ENCODE assay signal across 8 cellular contexts in genomic region chr15:90234519-90234988, GRCh38. TPM values are rescaled to one million over a fixed set of nuclear protein-coding genes. Genes with fewer than 3 reads are reported as not detected.
A peak's percentile ranks its signal among the peaks of the same experiment; 100 is the strongest.
DNase-seq lines count a peak whose midpoint lies in the region; ATAC-seq and TF ChIP-seq lines count a peak whose summit lies in the region.

No MANE protein-coding gene starts in this region.

- H3K4me1 Mint-ChIP-seq in nephron progenitor cell, result peaks cover 38% of the 10 kb centered on the region

- H3K4me3 Mint-ChIP-seq in nephron progenitor cell, result peak overlapping the region; percentile 81

- peaks cover 20% of the 10 kb centered on the region for H3K36me3 Mint-ChIP-seq in nephron progenitor cell (ENCODE audit: low read depth)

- H3K4me1 ChIP-seq in Karpas-422 (ENCODE audit: low read length), result peaks cover 20% of the 10 kb centered on the region
- H3K4me1 ChIP-seq in colonic mucosa, result peaks cover 15% of the 10 kb centered on the region

- intact Hi-C loops in colonic mucosa (cut with DNase I), result no loop called here

- H3K36me3 ChIP-seq in Karpas-422 (ENCODE audit: insufficient read depth, low read length) (peaks cover 4% of the 10 kb centered on the region; the same call in 1 of the 2 replicates), colonic mucosa (no peaks in the 10 kb centered on the region)

- H3K9me3 Mint-ChIP-seq in nephron progenitor cell, result no peaks in the 10 kb centered on the region

- H4K20me1 ChIP-seq in Karpas-422 (ENCODE audit: insufficient read depth, low read depth, low read length), result 0 out of 2 replicates have a peak, but pooled peaks cover 4% of the 10 kb centered on the region

- H3K9me2 ChIP-seq in Karpas-422 (replicated peaks; ENCODE audit: insufficient read depth, low read length), result no peaks in the 10 kb centered on the region

- H3K27me3 Mint-ChIP-seq in nephron progenitor cell (ENCODE audit: low read depth, poor library complexity), result peaks cover 5% of the 10 kb centered on the region

- TF ChIP-seq CTCF in C4-2B (conservative IDR thresholded peaks at IDR 0.05) (no peak), colonic mucosa (IDR thresholded peaks at IDR 0.05) (no peak), nephron progenitor cell (IDR thresholded peaks at IDR 0.05) (no peak)

- DNase-seq in Karpas-422 (no peak), colonic mucosa (no peak), nephron progenitor cell (no peak), cerebellar cortex (ENCODE audit: low spot score) (no peak), putamen (ENCODE audit: low spot score) (no peak), HuH-7 (ENCODE audit: low spot score) (no peak)

- H3K9ac ChIP-seq in Karpas-422 (ENCODE audit: low read length), result peak overlapping the region; percentile 76
- H3K9ac ChIP-seq in colonic mucosa (ENCODE audit: low read depth in 2 of 2, low read length in 2 of 2), result peak overlapping the region; percentile 89

- H3K27ac Mint-ChIP-seq in nephron progenitor cell, result no peak overlapping the region

- no peaks in the 10 kb centered on the region for H3K9me3 ChIP-seq in Karpas-422 (ENCODE audit: low read length)
- no peaks in the 10 kb centered on the region for H3K9me3 ChIP-seq in colonic mucosa

- H3K4me2 ChIP-seq in Karpas-422 (ENCODE audit: low read depth, low read length, poor library complexity, severe bottlenecking), result peak overlapping the region; percentile 70

- no peaks in the 10 kb centered on the region for H3K27me3 ChIP-seq in Karpas-422 (ENCODE audit: low read length)
- H3K27me3 ChIP-seq in colonic mucosa, result no peaks in the 10 kb centered on the region

- H3K27ac ChIP-seq in C4-2B, result peak overlapping the region; percentile 94
- peak overlapping the region; percentile 1; the same call in 1 of the 2 replicates for H3K27ac ChIP-seq in Karpas-422 (ENCODE audit: low read length)
- H3K27ac ChIP-seq in colonic mucosa, result peak overlapping the region; percentile 87

- peak overlapping the region; percentile 65; the same call in 1 of the 2 replicates for H2AFZ ChIP-seq in Karpas-422 (ENCODE audit: low read length)

- ATAC-seq in HG02571 (IDR thresholded peaks at IDR 0.05; ENCODE audit: unreplicated experiment), result no peak

- peaks cover 28% of the 10 kb centered on the region for H3K79me2 ChIP-seq in Karpas-422 (ENCODE audit: low read length)

- H3K4me3 ChIP-seq in Karpas-422 (ENCODE audit: low read length) (peak overlapping the region; percentile 79), colonic mucosa (peak overlapping the region; percentile 84)

RNA-seq across cellular contexts. Expression of gene GDPGP1, which starts 0.5 kb away (rescaled TPM):
- total RNA-seq in Karpas-422 (2014; rRNA removed; shearing (Covaris generic); ENCODE audit: low replicate concordance), result 7.8 and 11.2 TPM in 2 replicates
- 10 to 100 TPM; 14.4 to 18.6 TPM for total RNA-seq in colonic mucosa

RNA-seq across cellular contexts. Expression of gene CIB1, which starts 0.8 kb away (rescaled TPM):
- total RNA-seq in Karpas-422 (2014; rRNA removed; shearing (Covaris generic); ENCODE audit: low replicate concordance), result 42.1 and 64.5 TPM in 2 replicates
- 100 to 1,000 TPM; 212 to 216 TPM for total RNA-seq in colonic mucosa

RNA-seq across cellular contexts. Expression of gene TTLL13, which starts 14.8 kb away (rescaled TPM):
- 0.40 TPM in 1 of 2 replicates, not detected in the other for total RNA-seq in Karpas-422 (2014; rRNA removed; shearing (Covaris generic); ENCODE audit: low replicate concordance)
- total RNA-seq in colonic mucosa, result 1 to 10 TPM in 1 of 2 donors, under 1 TPM in 1; 0.35 to 1.2 TPM

RNA-seq across cellular contexts. Expression of gene NGRN, which starts 30.9 kb away (rescaled TPM):
- 29.9 and 41.7 TPM in 2 replicates for total RNA-seq in Karpas-422 (2014; rRNA removed; shearing (Covaris generic); ENCODE audit: low replicate concordance)
- total RNA-seq in colonic mucosa, result 10 to 100 TPM; 56.5 to 60.4 TPM

RNA-seq across cellular contexts. Expression of gene SEMA4B, which starts 33.4 kb away (rescaled TPM):
- total RNA-seq in Karpas-422 (2014; rRNA removed; shearing (Covaris generic); ENCODE audit: low replicate concordance), result 40.4 and 65.1 TPM in 2 replicates
- total RNA-seq in colonic mucosa, result 100 to 1,000 TPM; 102 to 141 TPM

Comparison
In these comparisons a context has a peak if more than half of its experiments do, and no peak if none do; other contexts are left out.
1. H3K27ac ChIP-seq: peak in every context shown above with its lines; median percentile 94 in C4-2B; 87 in colonic mucosa; 1 in Karpas-422.